In the genomic region with DNA sequence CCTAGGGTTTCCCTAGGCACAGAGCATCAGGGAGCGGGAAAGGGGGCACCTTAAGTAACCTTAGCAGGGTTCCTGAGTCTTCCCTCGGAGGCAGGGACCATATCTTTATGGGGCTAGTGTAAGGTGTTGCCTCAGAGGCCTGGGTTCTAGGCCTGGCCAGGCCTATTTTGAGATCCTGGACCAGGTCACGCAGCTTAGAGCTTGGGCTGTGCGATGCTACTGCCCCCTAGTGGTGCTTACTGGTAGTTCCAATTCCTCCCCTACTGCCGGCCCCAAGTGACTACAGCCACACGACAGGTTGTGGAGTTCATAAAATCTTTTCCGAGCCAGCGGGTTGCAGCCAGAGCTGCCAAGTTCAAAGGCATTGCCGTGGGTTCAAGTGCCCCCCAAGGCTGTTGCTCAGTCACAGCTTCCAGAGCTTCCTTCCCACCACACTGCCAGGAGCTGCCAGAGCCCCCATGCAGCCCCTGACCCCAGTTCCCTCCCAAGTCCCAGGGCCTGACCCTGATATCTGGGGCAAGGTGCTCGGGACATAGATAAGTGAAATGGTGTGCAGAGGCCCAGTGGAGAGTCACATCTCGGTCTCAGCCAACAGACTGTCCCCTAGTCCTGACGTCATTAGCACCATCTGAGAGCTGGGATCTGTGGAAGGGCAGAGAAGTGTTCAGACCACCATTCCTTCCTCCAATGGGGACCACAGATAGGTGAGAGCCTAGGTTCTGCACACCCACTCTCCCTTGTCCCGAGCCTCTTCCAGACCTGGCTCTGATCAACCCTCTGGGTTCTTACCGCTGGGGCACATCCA, we compare ENCODE assay signal across 8 cellular contexts. TPM values are rescaled to one million over a fixed set of nuclear protein-coding genes. Genes with fewer than 3 reads are reported as not detected.
DNase-seq lines count a peak whose midpoint lies in the region; ATAC-seq and TF ChIP-seq lines count a peak whose summit lies in the region.

No MANE protein-coding gene starts in this region.

- CTCF ChIA-PET in activated naive CD4-positive, alpha-beta T cell treated with anti-CD3 and anti-CD28 coated beads, Interleukin-2, amount 10 ng/mL, durations not matched to agents 7 days and 5 days (lab: Charles Lee), result interaction anchor here (0.8 to 4.9 kb wide), 37 partner anchors 7 to 606 kb away, joined by 3 to 46 read pairs (median 5); a partner anchor contains a TSS

- no peak overlapping the region for H2BK5ac ChIP-seq in trophoblast cell (ENCODE audit: low read depth, low read length, poor library complexity)

- TF ChIP-seq CTCF in NB4 (IDR thresholded peaks at IDR 0.05; ENCODE audit: low read depth, low read length), result peak; percentile 93
- peak; percentile 90 to 96 (median 94) for TF ChIP-seq CTCF in upper lobe of left lung (IDR thresholded peaks at IDR 0.05)

- no peak overlapping the region for H3K23ac ChIP-seq in trophoblast cell (ENCODE audit: low read length)

- peak overlapping the region; percentile 23 for H3K9ac ChIP-seq in trophoblast cell (ENCODE audit: low read length)

- no peak overlapping the region for H3K4ac ChIP-seq in trophoblast cell (ENCODE audit: low read depth, low read length)

- no peak overlapping the region for H2BK12ac ChIP-seq in trophoblast cell (ENCODE audit: low read length)

- peaks cover 13% of the 10 kb centered on the region for H3K4me1 Mint-ChIP-seq in activated naive CD4-positive, alpha-beta T cell treated with anti-CD3 and anti-CD28 coated beads, Interleukin-2, amount 10 ng/mL, durations not matched to agents 7 days and 5 days

- TF ChIP-seq EP300 in upper lobe of left lung (IDR thresholded peaks at IDR 0.05), result no peak

- TF ChIP-seq POLR2A in NB4 (IDR thresholded peaks at IDR 0.05; ENCODE audit: extremely low read depth, insufficient read length) (no peak), upper lobe of left lung (IDR thresholded peaks at IDR 0.05) (no peak)

- H2AK5ac ChIP-seq in trophoblast cell (ENCODE audit: low read length), result no peak overlapping the region

- H3K4me3 Mint-ChIP-seq in activated naive CD4-positive, alpha-beta T cell treated with anti-CD3 and anti-CD28 coated beads, Interleukin-2, amount 10 ng/mL, durations not matched to agents 7 days and 5 days, result no peak overlapping the region

- H3K79me1 ChIP-seq in trophoblast cell (ENCODE audit: low read length), result peaks cover 2% of the 10 kb centered on the region

- H4K91ac ChIP-seq in trophoblast cell (ENCODE audit: low read depth, low read length), result no peak overlapping the region

- H3K27me3 Mint-ChIP-seq in activated naive CD4-positive, alpha-beta T cell treated with anti-CD3 and anti-CD28 coated beads, Interleukin-2, amount 10 ng/mL, durations not matched to agents 7 days and 5 days, result peaks cover 34% of the 10 kb centered on the region

- no peak overlapping the region for H3K18ac ChIP-seq in trophoblast cell (ENCODE audit: low read length)

- no peak overlapping the region for H3K14ac ChIP-seq in trophoblast cell (ENCODE audit: low read length)

- H3K36me3 Mint-ChIP-seq in activated naive CD4-positive, alpha-beta T cell treated with anti-CD3 and anti-CD28 coated beads, Interleukin-2, amount 10 ng/mL, durations not matched to agents 7 days and 5 days, result peaks cover 31% of the 10 kb centered on the region

- ATAC-seq in GM21381 (IDR thresholded peaks at IDR 0.05; ENCODE audit: unreplicated experiment), result peak; percentile 48
- ATAC-seq in upper lobe of left lung (ENCODE audit: low FRiP score in 2 of 2), result peak; percentile 68 to 79

- no peak overlapping the region for H2BK120ac ChIP-seq in trophoblast cell (ENCODE audit: insufficient read depth, low read length, poor library complexity)

- DNase-seq in CD1c-positive myeloid dendritic cell (ENCODE audit: extremely low spot score) (peak; percentile 88), NB4 (ENCODE audit: low read depth) (peak; percentile 90), SKM-1 (lab: John Stamatoyannopoulos, UW; ENCODE audit: unreplicated experiment) (peak; percentile 47), glomerular visceral epithelial cell (ENCODE audit: extremely low spot score) (peak; percentile 84), trophoblast cell (peak; percentile 80 to 94), upper lobe of left lung (peak in 1 of 2 donors; percentile 79)
- peak; percentile 85 for DNase-seq in activated naive CD4-positive, alpha-beta T cell treated with anti-CD3 and anti-CD28 coated beads, Interleukin-2, amount 10 ng/mL, durations not matched to agents 7 days and 5 days

- H3K4me1 ChIP-seq in trophoblast cell (ENCODE audit: control insufficient read depth in 1 of 2, insufficient read depth in 2 of 2, low read length in 2 of 2) (peaks cover 4 to 8% of the 10 kb centered on the region in 2 experiments), upper lobe of left lung (peaks cover 15 to 34% (median 24%) of the 10 kb centered on the region in 4 donors)

- H3K27ac Mint-ChIP-seq in activated naive CD4-positive, alpha-beta T cell treated with anti-CD3 and anti-CD28 coated beads, Interleukin-2, amount 10 ng/mL, durations not matched to agents 7 days and 5 days, result no peak overlapping the region

- no peak overlapping the region for H3K27ac ChIP-seq in trophoblast cell (ENCODE audit: low read depth, low read length)
- no peak overlapping the region for H3K27ac ChIP-seq in upper lobe of left lung

- H4K12ac ChIP-seq in trophoblast cell (ENCODE audit: low read depth, low read length), result no peak overlapping the region

- H2AFZ ChIP-seq in trophoblast cell (ENCODE audit: insufficient read depth, low read length, poor library complexity), result no peak overlapping the region

- WGBS in trophoblast cell (ENCODE audit: extremely low coverage, insufficient coverage, insufficient read length), result no CpG with 5 or more reads among the region's 14 CpGs
- 28 to 48% methylated on average over 7 to 14 of the region's 14 CpGs for WGBS in upper lobe of left lung, 2 donors

- no peak overlapping the region for H3K4me2 ChIP-seq in trophoblast cell (ENCODE audit: low read length)

- H3K27me3 ChIP-seq in trophoblast cell (ENCODE audit: insufficient read depth, low read length) (peaks cover 20% of the 10 kb centered on the region), upper lobe of left lung (peaks cover 0 to 8% (median 5%) of the 10 kb centered on the region in 4 donors)

- H4K8ac ChIP-seq in trophoblast cell (ENCODE audit: low read depth, low read length), result no peak overlapping the region

- H3K4me3 ChIP-seq in NB4 (ENCODE audit: low read depth, low read length) (no peak overlapping the region), trophoblast cell (ENCODE audit: low read depth, low read length) (no peak overlapping the region), upper lobe of left lung (no peak overlapping the region)

- H3K9me3 ChIP-seq in trophoblast cell (ENCODE audit: insufficient read depth, low read depth, low read length) (no peaks in the 10 kb centered on the region), upper lobe of left lung (no peaks in the 10 kb centered on the region)

- H3K9me3 Mint-ChIP-seq in activated naive CD4-positive, alpha-beta T cell treated with anti-CD3 and anti-CD28 coated beads, Interleukin-2, amount 10 ng/mL, durations not matched to agents 7 days and 5 days, result no peaks in the 10 kb centered on the region

- H3K36me3 ChIP-seq in trophoblast cell (ENCODE audit: control insufficient read depth in 1 of 2, insufficient read depth in 2 of 2, low read length in 2 of 2) (peaks cover 39 to 49% of the 10 kb centered on the region in 2 experiments), upper lobe of left lung (peaks cover 13 to 55% (median 47%) of the 10 kb centered on the region in 4 donors)

- no peaks in the 10 kb centered on the region for H3K79me2 ChIP-seq in trophoblast cell (ENCODE audit: control insufficient read depth, insufficient read depth, low read length, poor library complexity)

RNA-seq across cellular contexts. Expression of a gene that starts 3.3 kb away (rescaled TPM):
- polyA plus RNA-seq in trophoblast cell (2013), result 0.74 and 0.78 TPM in 2 replicates
- 1 to 10 TPM in 5 of 6 donors, under 1 TPM in 1; 0.34 to 3.4 (median 2.5) TPM for total RNA-seq in upper lobe of left lung

RNA-seq across cellular contexts. Expression of a gene that starts 9.9 kb away (rescaled TPM):
- polyA plus RNA-seq in trophoblast cell (2013), result 124 and 129 TPM in 2 replicates
- total RNA-seq in upper lobe of left lung, result 100 to 1,000 TPM; 103 to 170 (median 125) TPM

RNA-seq across cellular contexts. Expression of a gene that starts 10.0 kb away (rescaled TPM):
- polyA plus RNA-seq in trophoblast cell (2013), result 23.9 and 25.0 TPM in 2 replicates
- total RNA-seq in upper lobe of left lung, result 10 to 100 TPM; 14.2 to 41.4 (median 24.5) TPM

RNA-seq across cellular contexts. Expression of a gene that starts 29.5 kb away (rescaled TPM):
- 21.4 and 21.9 TPM in 2 replicates for polyA plus RNA-seq in trophoblast cell (2013)
- total RNA-seq in upper lobe of left lung, result 10 to 100 TPM; 22.2 to 57.6 (median 31.1) TPM

RNA-seq across cellular contexts. Expression of a gene that starts 51.5 kb away (rescaled TPM):
- 12.6 and 13.6 TPM in 2 replicates for polyA plus RNA-seq in trophoblast cell (2013)
- total RNA-seq in upper lobe of left lung, result 1 to 10 TPM in 2 of 6 donors, under 1 TPM in 2, not detected in 2; 0.34 to 2.4 (median 1.2) TPM
